In the genomic region with DNA sequence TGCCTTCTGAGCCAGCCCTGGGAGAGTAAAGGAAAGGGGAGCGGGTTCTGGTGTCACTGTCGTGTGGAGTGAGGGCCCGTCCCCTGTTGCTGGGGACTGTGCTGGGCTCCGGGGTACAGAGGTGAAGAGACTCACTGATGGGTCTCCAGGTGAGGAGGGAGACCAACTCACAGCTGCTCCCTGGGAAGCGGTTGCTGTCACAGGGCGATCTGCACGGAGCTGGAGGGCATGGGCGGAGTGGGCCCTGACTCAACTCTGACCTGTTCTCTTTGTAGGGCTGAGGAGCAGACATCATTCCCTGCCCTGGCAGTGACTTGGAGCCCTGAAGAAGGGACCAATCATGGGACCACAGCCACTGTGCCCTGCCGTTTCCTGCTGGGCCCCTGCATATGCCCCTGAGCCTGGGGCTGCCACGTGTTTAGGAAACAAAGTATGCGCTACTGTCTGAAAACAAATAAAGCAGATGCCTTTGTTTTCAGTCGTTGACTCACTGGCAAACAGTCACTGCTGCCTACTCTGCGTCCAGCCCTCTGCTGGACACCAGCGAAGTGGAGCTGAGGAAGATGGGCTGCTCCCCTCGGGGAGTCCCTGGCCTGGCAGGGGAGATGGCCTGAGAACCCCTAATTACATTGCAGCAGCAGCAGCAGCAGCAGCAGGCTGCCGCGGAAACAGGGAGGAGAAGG, we compare ENCODE assay signal across 1 cellular context.
TF ChIP-seq lines count a peak whose summit lies in the region.

No MANE protein-coding gene starts in this region.

TF ChIP-seq in SK-N-SH, 30 proteins besides CTCF, POLR2A, EP300 and RAD21 (continued from another document):
- TF ChIP-seq, protein P1, sequence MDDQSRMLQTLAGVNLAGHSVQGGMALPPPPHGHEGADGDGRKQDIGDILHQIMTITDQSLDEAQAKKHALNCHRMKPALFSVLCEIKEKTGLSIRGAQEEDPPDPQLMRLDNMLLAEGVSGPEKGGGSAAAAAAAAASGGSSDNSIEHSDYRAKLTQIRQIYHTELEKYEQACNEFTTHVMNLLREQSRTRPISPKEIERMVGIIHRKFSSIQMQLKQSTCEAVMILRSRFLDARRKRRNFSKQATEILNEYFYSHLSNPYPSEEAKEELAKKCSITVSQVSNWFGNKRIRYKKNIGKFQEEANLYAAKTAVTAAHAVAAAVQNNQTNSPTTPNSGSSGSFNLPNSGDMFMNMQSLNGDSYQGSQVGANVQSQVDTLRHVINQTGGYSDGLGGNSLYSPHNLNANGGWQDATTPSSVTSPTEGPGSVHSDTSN (IDR thresholded peaks at IDR 0.05): no peak
- TF ChIP-seq MXI1 (IDR thresholded peaks at IDR 0.05; ENCODE audit: low read depth, low read length): peak; percentile 78; the same call in 1 of the 2 replicates
- TF ChIP-seq FOSL2 (IDR thresholded peaks at IDR 0.05; ENCODE audit: borderline replicate concordance, low read depth): no peak
- no peak for TF ChIP-seq POLR2AphosphoS5 (IDR thresholded peaks at IDR 0.05; ENCODE audit: low read depth, low read length)
- TF ChIP-seq JUND (IDR thresholded peaks at IDR 0.05): no peak
- TF ChIP-seq TAF1 (IDR thresholded peaks at IDR 0.05; ENCODE audit: borderline replicate concordance, low read depth, low read length): no peak
- TF ChIP-seq YY1 (IDR thresholded peaks at IDR 0.05; ENCODE audit: low read depth): no peak
- peak; percentile 33; the same call in 1 of the 2 replicates for TF ChIP-seq GATA2 (CRISPR knock-in tag; IDR thresholded peaks at IDR 0.05)
- no peak for TF ChIP-seq EZH2phosphoT487 (IDR thresholded peaks at IDR 0.05; ENCODE audit: borderline replicate concordance, low read depth)
- peak; percentile 37 for TF ChIP-seq SMC3 (IDR thresholded peaks at IDR 0.05; ENCODE audit: low read depth, low read length)
- no peak for TF ChIP-seq RFX5 (IDR thresholded peaks at IDR 0.05; ENCODE audit: low read length)
- TF ChIP-seq TCF12 (IDR thresholded peaks at IDR 0.05): peak; percentile 33; the same call in 1 of the 2 replicates
TF ChIP-seq in SK-N-SH: peak in this region for 7.
